8 cellular contexts compared by ENCODE assay signal in the genomic region with DNA sequence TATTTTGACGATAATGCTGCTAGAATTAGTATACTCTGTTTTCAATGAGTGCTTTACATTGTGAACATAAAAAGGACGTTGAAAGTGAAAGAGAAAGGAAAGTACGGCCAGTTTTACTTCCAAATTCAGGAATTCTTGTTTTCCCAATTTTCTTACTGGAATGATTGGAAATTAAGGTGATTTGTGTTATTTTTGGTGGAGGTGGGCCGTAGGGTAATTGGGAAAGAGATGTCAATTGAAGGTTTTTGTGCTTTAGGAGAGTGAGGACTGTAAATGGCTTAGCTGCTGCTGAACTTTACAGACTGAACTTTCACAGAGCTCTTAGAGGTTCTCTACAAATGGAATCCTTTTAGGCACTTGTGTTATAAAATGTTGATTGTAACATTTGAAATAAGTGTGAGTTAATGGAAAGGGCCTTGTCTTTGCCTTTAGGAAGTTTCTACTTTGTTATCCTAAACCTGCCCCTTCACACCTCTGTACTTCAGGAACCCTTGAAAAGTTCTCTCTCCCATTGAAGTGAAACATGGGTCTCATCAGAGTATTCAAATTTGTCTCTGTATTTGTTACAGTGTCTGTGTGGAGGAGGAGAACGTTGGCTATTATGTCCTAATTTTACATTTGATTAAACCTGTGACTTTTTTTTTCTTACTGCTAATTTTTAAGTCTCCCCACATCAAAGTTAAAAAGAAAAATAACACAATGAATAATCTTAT.
DNase-seq lines count a peak whose midpoint lies in the region; ATAC-seq and TF ChIP-seq lines count a peak whose summit lies in the region.

No MANE protein-coding gene starts in this region.

- intact Hi-C loops in IMR-90 (cut with micrococcal nuclease) (loop anchor here (1.0 kb wide), 2 partner anchors 151 to 241 kb away; no protein-coding TSS in a partner anchor), head of caudate nucleus (cut with DNase I) (no loop called here)

- H2BK20ac ChIP-seq in IMR-90 (ENCODE audit: low read depth, low read length): no peak overlapping the region

- H3K36me3 ChIP-seq in IMR-90 (ENCODE audit: control insufficient read depth, insufficient read depth, low read length) (no peaks in the 10 kb centered on the region), mucosa of rectum (ENCODE audit: control insufficient read depth in 2 of 2, insufficient read depth in 2 of 2, low read length in 2 of 2) (no peaks in the 10 kb centered on the region)

- in situ Hi-C loops in IMR-90 (cut with MboI; ENCODE audit: low sequenced_read_pairs): loop anchor here (25.0 kb wide), 1 partner anchor 1696 kb away; no protein-coding TSS in a partner anchor

- DNase-seq in AG04450 (ENCODE audit: low read depth, low spot score) (no peak), IMR-90 (peak; percentile 30), caudate nucleus (lab: John Stamatoyannopoulos, UW) (no peak), NCI-H2196 (lab: John Stamatoyannopoulos, UW; ENCODE audit: unreplicated experiment) (no peak), T-helper 9 cell (no peak), head of caudate nucleus (no peak)

- H3K4ac ChIP-seq in IMR-90 (ENCODE audit: low read depth, low read length): no peak overlapping the region

- CTCF ChIA-PET in AG04450 (lab: Charles Lee) (interaction anchor here (0.6 to 4.6 kb wide), 17 partner anchors 11 to 249 kb away, joined by 3 to 47 read pairs (median 4); no protein-coding TSS in a partner anchor), IMR-90 (lab: Yijun Ruan, JAX) (interaction anchor here (0.6 to 1.9 kb wide), 3 partner anchors 9 to 462 kb away, joined by 3 to 8 read pairs (median 3); no protein-coding TSS in a partner anchor)

- no peak for TF ChIP-seq RAD21 in IMR-90 (IDR thresholded peaks at IDR 0.05; ENCODE audit: low read length)

- H3K79me1 ChIP-seq in IMR-90 (ENCODE audit: low read depth in 1 of 2, low read length in 2 of 2): peaks cover 31 to 52% of the 10 kb centered on the region in 2 experiments

- H3K27ac ChIP-seq in AG04450 (ENCODE audit: low read depth, low read length): no peak overlapping the region
- peak overlapping the region; percentile 78 for H3K27ac ChIP-seq in IMR-90 (ENCODE audit: insufficient read depth, low read length)
- peak overlapping the region; percentile 5 for H3K27ac ChIP-seq in caudate nucleus (ENCODE audit: low read depth, low read length)
- peak overlapping the region; percentile 40 to 42 for H3K27ac ChIP-seq in mucosa of rectum (ENCODE audit: low read depth in 2 of 2, low read length in 2 of 2)

- peaks cover 4% of the 10 kb centered on the region; the same call in 1 of the 2 replicates for H3K9me1 ChIP-seq in IMR-90 (ENCODE audit: insufficient read depth, low read length)

- H3K4me1 ChIP-seq in IMR-90 (ENCODE audit: control insufficient read depth, insufficient read depth, low read length) (peaks cover 6% of the 10 kb centered on the region), mucosa of rectum (ENCODE audit: control insufficient read depth in 2 of 2, insufficient read depth in 2 of 2, low read length in 2 of 2) (peaks cover 0 to 13% of the 10 kb centered on the region in 2 donors)

- H3K9me3 ChIP-seq in AG04450 (ENCODE audit: control insufficient read depth, insufficient read depth, low read length): peaks cover 3% of the 10 kb centered on the region; the same call in 1 of the 2 replicates
- H3K9me3 ChIP-seq in IMR-90 (ENCODE audit: control insufficient read depth, insufficient read depth, low read length): no peaks in the 10 kb centered on the region; the same call in 1 of the 2 replicates
- no peaks in the 10 kb centered on the region for H3K9me3 ChIP-seq in mucosa of rectum (ENCODE audit: control insufficient read depth in 2 of 2, low read length in 2 of 2)

- no peaks in the 10 kb centered on the region for H4K20me1 ChIP-seq in IMR-90 (ENCODE audit: insufficient read depth, low read length)

- ATAC-seq in IMR-90 (ENCODE audit: low read depth) (peak; percentile 53), GM18909 (IDR thresholded peaks at IDR 0.05; ENCODE audit: poor library complexity, unreplicated experiment) (no peak)

- H3K9ac ChIP-seq in IMR-90 (ENCODE audit: low read depth, low read length): peak overlapping the region; percentile 97
- peak overlapping the region; percentile 61 to 62 for H3K9ac ChIP-seq in mucosa of rectum (ENCODE audit: low read depth in 1 of 2, low read length in 2 of 2)

- H3K14ac ChIP-seq in IMR-90 (replicated peaks; ENCODE audit: low read depth, low read length): peak overlapping the region; percentile 5

- 13 to 100% methylated on average over 1 to 3 of the region's 5 CpGs for whole genome bisulfite sequencing in IMR-90 (ENCODE audit: extremely low coverage in 2 of 2, insufficient read length in 1 of 2), 2 experiments

- POLR2A ChIA-PET in AG04450 (lab: Yijun Ruan, JAX): no interaction called here
- POLR2A ChIA-PET in IMR-90 (lab: Charles Lee; ENCODE audit: unreplicated experiment): no interaction called here

- peak overlapping the region; percentile 2; the same call in 1 of the 2 replicates for H3K23ac ChIP-seq in IMR-90 (ENCODE audit: low read depth, low read length)

- H3K18ac ChIP-seq in IMR-90 (ENCODE audit: low read depth, low read length): peak overlapping the region; percentile 97; the same call in 1 of the 2 replicates

- no peak overlapping the region for H4K91ac ChIP-seq in IMR-90 (ENCODE audit: insufficient read depth, low read depth, low read length)

- H4K5ac ChIP-seq in IMR-90 (ENCODE audit: low read depth, low read length): peak overlapping the region; percentile 91

- no peak overlapping the region for H2BK15ac ChIP-seq in IMR-90 (ENCODE audit: low read depth, low read length)

- no peak overlapping the region for H2AFZ ChIP-seq in IMR-90 (replicated peaks; ENCODE audit: low read length, poor library complexity)

- no peak for TF ChIP-seq POLR2A in IMR-90 (IDR thresholded peaks at IDR 0.05; ENCODE audit: low read depth, low read length)

- H2AK9ac ChIP-seq in IMR-90 (replicated peaks; ENCODE audit: low read depth, low read length, poor library complexity): no peak overlapping the region

- peak overlapping the region in 1 of 2 experiments; percentile 6; a peak in 2 of 4 replicates for H4K8ac ChIP-seq in IMR-90 (ENCODE audit: low read depth in 2 of 2, low read length in 2 of 2)

- H2BK120ac ChIP-seq in IMR-90 (ENCODE audit: low read depth, low read length): peak overlapping the region; percentile 11

- no peaks in the 10 kb centered on the region for H3K27me3 ChIP-seq in AG04450 (ENCODE audit: control insufficient read depth, insufficient read depth, low read length)
- H3K27me3 ChIP-seq in IMR-90 (ENCODE audit: control insufficient read depth, insufficient read depth, low read length): no peaks in the 10 kb centered on the region
- no peaks in the 10 kb centered on the region for H3K27me3 ChIP-seq in mucosa of rectum (ENCODE audit: control insufficient read depth in 2 of 2, insufficient read depth in 2 of 2, low read length in 2 of 2)

- peak overlapping the region; percentile 100 for H3K4me2 ChIP-seq in IMR-90 (ENCODE audit: low read depth, low read length)

- peak overlapping the region; percentile 62 for H3K4me3 ChIP-seq in AG04450 (ENCODE audit: low read depth, low read length)
- H3K4me3 ChIP-seq in IMR-90 (ENCODE audit: insufficient read depth, low read depth, low read length): peak overlapping the region; percentile 97
- peak overlapping the region; percentile 57 to 80 for H3K4me3 ChIP-seq in mucosa of rectum (ENCODE audit: low read length in 2 of 2)

- no TSS peak for BruUV-seq in IMR-90 (replicated peaks; lab: Mats Ljungman, UMichigan)

- TF ChIP-seq CTCF in AG04450 (IDR thresholded peaks at IDR 0.05; ENCODE audit: low read depth, low read length) (no peak), IMR-90 (conservative IDR thresholded peaks at IDR 0.05; ENCODE audit: low read depth, low read length) (no peak)

- dilution Hi-C loops in IMR-90 (cut with HindIII; ENCODE audit: low sequenced_read_pairs, unreplicated experiment): no loop called here

- H2BK5ac ChIP-seq in IMR-90 (ENCODE audit: low read depth, low read length, poor library complexity, severe bottlenecking): peak overlapping the region; percentile 73

- H2AK5ac ChIP-seq in IMR-90 (ENCODE audit: low read depth, low read length): no peak overlapping the region

- H3K56ac ChIP-seq in IMR-90 (ENCODE audit: extremely low read depth, insufficient read depth, low read length): peak overlapping the region; percentile 42

TF ChIP-seq in IMR-90, 13 proteins besides CTCF, POLR2A, EP300 and RAD21:
- no peak for TF ChIP-seq USF2 (IDR thresholded peaks at IDR 0.05; ENCODE audit: low read depth, low read length)
